In genomic region chr2:141199711-141200110, GRCh38 we compare ENCODE assay signal across 27 cellular contexts.
"Had no signal": no experiment of that assay in that cellular context is flagged by ENCODE, and none has a peak within 500 bp of the region (broad histone marks: within the 10 kb centered on the region; RNA-seq: fewer than 3 reads in every experiment).

No MANE protein-coding gene starts in this region.

- H3K4me3 Mint-ChIP-seq: activated B cell treated with CpG ODN at 0.5 μM for 24 hours; activated CD4-positive, alpha-beta T cell treated with anti-CD3 and anti-CD28 coated beads, Interleukin-2, amount 10 ng/mL, durations not matched to agents 24 days and 14 days; activated CD8-positive, alpha-beta memory T cell treated with anti-CD3 and anti-CD28 coated beads, Interleukin-2, amount 10 ng/mL, durations not matched to agents 7 days and 5 days; activated naive CD4-positive, alpha-beta T cell treated with anti-CD3 and anti-CD28 coated beads, Interleukin-2, amount 50 U/mL, for 24 hours; activated T-cell treated with anti-CD3 and anti-CD28 coated beads, Interleukin-2, amount 50 U/mL, for 24 hours; activated T-helper 1 cell treated with anti-CD3 and anti-CD28 coated beads, Interleukin-12 subunit alpha, Interleukin-12 subunit beta, Interleukin-2, Interleukin-4 antibody, amounts not matched to agents 30 ng/mL and 10 ng/mL and 1 ng/mL, durations not matched to agents 14 hours and 24 hours and 36 hours; T-helper 17 cell had no signal

- H3K36me3 ChIP-seq: ascending aorta, breast epithelium, SJSA1 had no signal

- H3K27ac Mint-ChIP-seq: activated B cell treated with CpG ODN at 0.5 μM for 24 hours; activated CD4-positive, alpha-beta T cell treated with anti-CD3 and anti-CD28 coated beads, Interleukin-2, amount 10 ng/mL, durations not matched to agents 24 days and 14 days; activated CD8-positive, alpha-beta memory T cell treated with anti-CD3 and anti-CD28 coated beads, Interleukin-2, amount 10 ng/mL, durations not matched to agents 7 days and 5 days; activated naive CD4-positive, alpha-beta T cell treated with anti-CD3 and anti-CD28 coated beads, Interleukin-2, amount 50 U/mL, for 24 hours; activated T-cell treated with anti-CD3 and anti-CD28 coated beads, Interleukin-2, amount 50 U/mL, for 24 hours; activated T-helper 1 cell treated with anti-CD3 and anti-CD28 coated beads, Interleukin-12 subunit alpha, Interleukin-12 subunit beta, Interleukin-2, Interleukin-4 antibody, amounts not matched to agents 30 ng/mL and 10 ng/mL and 1 ng/mL, durations not matched to agents 14 hours and 24 hours and 36 hours; T-helper 17 cell had no signal

- ATAC-seq: activated CD8-positive, alpha-beta memory T cell treated with anti-CD3 and anti-CD28 coated beads, Interleukin-2, amount 10 ng/mL, durations not matched to agents 7 days and 5 days; K562; T-helper 17 cell had no signal

- H3K27me3 Mint-ChIP-seq: activated B cell treated with CpG ODN at 0.5 μM for 24 hours; activated CD4-positive, alpha-beta T cell treated with anti-CD3 and anti-CD28 coated beads, Interleukin-2, amount 10 ng/mL, durations not matched to agents 24 days and 14 days; activated CD8-positive, alpha-beta memory T cell treated with anti-CD3 and anti-CD28 coated beads, Interleukin-2, amount 10 ng/mL, durations not matched to agents 7 days and 5 days; activated naive CD4-positive, alpha-beta T cell treated with anti-CD3 and anti-CD28 coated beads, Interleukin-2, amount 50 U/mL, for 24 hours; activated T-cell treated with anti-CD3 and anti-CD28 coated beads, Interleukin-2, amount 50 U/mL, for 24 hours; T-helper 17 cell had no signal

- H3K9me3 ChIP-seq: ascending aorta, breast epithelium, SJSA1 had no signal

- H3K36me3 Mint-ChIP-seq: activated CD8-positive, alpha-beta memory T cell treated with anti-CD3 and anti-CD28 coated beads, Interleukin-2, amount 10 ng/mL, durations not matched to agents 7 days and 5 days; activated naive CD4-positive, alpha-beta T cell treated with anti-CD3 and anti-CD28 coated beads, Interleukin-2, amount 50 U/mL, for 24 hours had no signal

- DNase-seq: activated B cell treated with CpG ODN at 0.5 μM for 24 hours; activated CD4-positive, alpha-beta T cell treated with anti-CD3 and anti-CD28 coated beads for 1 hour; activated CD4-positive, alpha-beta T cell treated with anti-CD3 and anti-CD28 coated beads, Interleukin-2, amount 10 ng/mL, durations not matched to agents 24 days and 14 days; activated CD4-positive, alpha-beta T cell treated with anti-CD3 and anti-CD28 coated beads, Interleukin-2, amount 50 U/mL, for 48 hours; activated CD8-positive, alpha-beta memory T cell treated with anti-CD3 and anti-CD28 coated beads, Interleukin-2, amount 10 ng/mL, durations not matched to agents 7 days and 5 days; activated effector memory CD4-positive, alpha-beta T cell treated with Interleukin-2 at 50 U/mL for 16 hours; activated naive CD4-positive, alpha-beta T cell; activated T-cell treated with anti-CD3 and anti-CD28 coated beads, Interleukin-2, amount 50 U/mL, for 24 hours; amniotic stem cell; caudate nucleus; Karpas-422; MM.1S; NCI-H1092 treated with DMSO at 0.1 percent for 48 hours; NCI-H1417 treated with DMSO at 0.1 percent for 48 hours; NCI-H1694; NCI-H2029; NCI-H510A treated with DMSO at 0.1 percent for 48 hours; NCI-H69; SHP77; T-helper 17 cell; T-helper 9 cell had no signal

- H3K4me3 ChIP-seq: ascending aorta, breast epithelium, K562, SJSA1 had no signal

- H3K27ac ChIP-seq: ascending aorta, breast epithelium, SJSA1 had no signal

- H3K4me1 Mint-ChIP-seq: activated B cell treated with CpG ODN at 0.5 μM for 24 hours; activated CD4-positive, alpha-beta T cell treated with anti-CD3 and anti-CD28 coated beads, Interleukin-2, amount 10 ng/mL, durations not matched to agents 24 days and 14 days; activated CD8-positive, alpha-beta memory T cell treated with anti-CD3 and anti-CD28 coated beads, Interleukin-2, amount 10 ng/mL, durations not matched to agents 7 days and 5 days; activated naive CD4-positive, alpha-beta T cell treated with anti-CD3 and anti-CD28 coated beads, Interleukin-2, amount 50 U/mL, for 24 hours; T-helper 17 cell had no signal

- H3K27me3 ChIP-seq: ascending aorta, breast epithelium, SJSA1 had no signal

- H3K4me1 ChIP-seq: ascending aorta, breast epithelium, SJSA1 had no signal
